In the genomic region with DNA sequence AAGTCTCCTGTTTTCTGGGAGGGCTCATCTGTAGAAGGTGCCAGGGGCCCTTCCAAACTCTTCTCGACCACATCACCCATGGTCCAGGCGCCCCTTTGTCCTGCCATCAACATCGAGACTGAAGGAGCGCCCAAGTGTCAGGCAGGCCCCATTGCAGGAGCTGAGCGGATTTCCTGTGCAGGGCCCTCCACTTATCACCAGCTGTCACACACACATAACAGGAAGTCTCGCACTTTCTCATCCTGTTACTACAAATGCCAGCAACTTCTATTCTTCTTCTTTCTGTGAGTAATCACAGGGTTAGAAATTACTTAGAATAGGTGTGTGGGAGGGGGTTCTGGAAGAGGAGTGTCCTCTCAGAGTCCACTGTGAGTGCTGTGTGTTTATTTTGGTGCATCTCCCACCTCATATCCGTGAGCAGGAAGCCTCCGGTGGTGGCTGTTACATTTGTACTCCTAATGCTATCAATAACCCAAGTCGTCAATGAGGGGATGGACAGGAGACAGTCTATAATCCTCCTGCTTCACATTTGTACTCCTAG, we compare ENCODE assay signal across 8 cellular contexts. TPM values are rescaled to one million over a fixed set of nuclear protein-coding genes. Genes with fewer than 3 reads are reported as not detected.
DNase-seq lines count a peak whose midpoint lies in the region; ATAC-seq, FAIRE-seq and TF ChIP-seq lines count a peak whose summit lies in the region.

A gene with protein sequence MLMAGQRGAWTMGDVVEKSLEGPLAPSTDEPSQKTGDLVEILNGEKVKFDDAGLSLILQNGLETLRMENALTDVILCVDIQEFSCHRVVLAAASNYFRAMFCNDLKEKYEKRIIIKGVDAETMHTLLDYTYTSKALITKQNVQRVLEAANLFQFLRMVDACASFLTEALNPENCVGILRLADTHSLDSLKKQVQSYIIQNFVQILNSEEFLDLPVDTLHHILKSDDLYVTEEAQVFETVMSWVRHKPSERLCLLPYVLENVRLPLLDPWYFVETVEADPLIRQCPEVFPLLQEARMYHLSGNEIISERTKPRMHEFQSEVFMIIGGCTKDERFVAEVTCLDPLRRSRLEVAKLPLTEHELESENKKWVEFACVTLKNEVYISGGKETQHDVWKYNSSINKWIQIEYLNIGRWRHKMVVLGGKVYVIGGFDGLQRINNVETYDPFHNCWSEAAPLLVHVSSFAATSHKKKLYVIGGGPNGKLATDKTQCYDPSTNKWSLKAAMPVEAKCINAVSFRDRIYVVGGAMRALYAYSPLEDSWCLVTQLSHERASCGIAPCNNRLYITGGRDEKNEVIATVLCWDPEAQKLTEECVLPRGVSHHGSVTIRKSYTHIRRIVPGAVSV (minus strand): TSS at position 166 of the 541 bp plus-strand sequence. CDS start 53 bp downstream, at position 113.

- intact Hi-C loops in uterus (cut with DNase I; ENCODE audit: low total_unique reads) (no loop called here), A673 (cut with micrococcal nuclease; ENCODE audit: unreplicated experiment) (no loop called here)

- TF ChIP-seq POLR2A in uterus (IDR thresholded peaks at IDR 0.05): no peak

- POLR2A ChIA-PET in A673 (lab: Charles Lee; ENCODE audit: low non-redundant PET): no interaction called here

- no TSS peak for BruUV-seq in A673 (replicated peaks; lab: Mats Ljungman, UMichigan)

- H3K27ac ChIP-seq in small intestine (ENCODE audit: low read depth in 1 of 2, low read length in 1 of 2) (peak within 1 kb of the TSS; percentile 63 to 79), uterus (peak within 1 kb of the TSS in 1 of 2 donors; percentile 33), A673 (ENCODE audit: low read depth, low read length, poor library complexity, severe bottlenecking) (no peak within 1 kb of the TSS)

- TF ChIP-seq CTCF in uterus (IDR thresholded peaks at IDR 0.05): no peak
- TF ChIP-seq CTCF in A673 (conservative IDR thresholded peaks at IDR 0.05; ENCODE audit: low read depth, low read length): no peak

- FAIRE-seq in GM19239 (lab: Jason Lieb, UNC) (peak; percentile 93), small intestine (lab: Jason Lieb, UNC) (no peak)

- H3K4me1 ChIP-seq in small intestine (ENCODE audit: control insufficient read depth in 2 of 2, insufficient read depth in 1 of 2, low read depth in 1 of 2, low read length in 1 of 2) (peaks cover 0 to 2% of the 10 kb centered on the region in 2 donors), uterus (no peaks in the 10 kb centered on the region), A673 (ENCODE audit: insufficient read depth, low read length, poor library complexity, severe bottlenecking) (no peaks in the 10 kb centered on the region)

- H3K9me3 ChIP-seq in small intestine (ENCODE audit: control insufficient read depth, low read depth): no peaks in the 10 kb centered on the region
- H3K9me3 ChIP-seq in uterus: no peaks in the 10 kb centered on the region
- H3K9me3 ChIP-seq in A673 (ENCODE audit: low read depth, low read length, poor library complexity, severe bottlenecking): no peaks in the 10 kb centered on the region

- no peaks in the 10 kb centered on the region for H3K36me3 ChIP-seq in small intestine (ENCODE audit: control insufficient read depth in 2 of 2, insufficient read depth in 2 of 2, low read length in 2 of 2)
- no peaks in the 10 kb centered on the region for H3K36me3 ChIP-seq in uterus
- H3K36me3 ChIP-seq in A673 (ENCODE audit: insufficient read depth, low read length, poor library complexity, severe bottlenecking): no peaks in the 10 kb centered on the region

- 51 to 83% (median 59%) methylated on average over 9 of the region's 9 CpGs for WGBS in small intestine, 3 donors

- no peaks in the 10 kb centered on the region for H3K27me3 ChIP-seq in small intestine (ENCODE audit: control insufficient read depth in 2 of 2, insufficient read depth in 2 of 2, low read length in 2 of 2)
- no peaks in the 10 kb centered on the region for H3K27me3 ChIP-seq in uterus
- H3K27me3 ChIP-seq in A673 (replicated peaks; ENCODE audit: insufficient read depth, low read depth, low read length, poor library complexity): no peaks in the 10 kb centered on the region

- CTCF ChIA-PET in A673 (lab: Charles Lee): no interaction called here

- ATAC-seq in HG03354 (IDR thresholded peaks at IDR 0.05; ENCODE audit: poor library complexity, severe bottlenecking, unreplicated experiment): peak; percentile 96

- peak; percentile 77 for DNase-seq in GM19239 (ENCODE audit: insufficient read length, low spot score)
- DNase-seq in activated CD4-positive, CD25-positive, alpha-beta regulatory T cell treated with anti-CD3 and anti-CD28 coated beads, Interleukin-2, amount 50 U/mL, for 16 hours (ENCODE audit: low read depth, low spot score): peak; percentile 56
- DNase-seq in dermis blood vessel endothelial cell: peak; percentile 93
- peak; percentile 33 for DNase-seq in small intestine
- no peak for DNase-seq in superior temporal gyrus (ENCODE audit: extremely low spot score)
- no peak for DNase-seq in uterus
- no peak for DNase-seq in A673 (ENCODE audit: low spot score)

- H3K4me3 ChIP-seq in small intestine (ENCODE audit: low read depth in 1 of 2, low read length in 2 of 2) (peak within 1 kb of the TSS; percentile 31 to 39), uterus (no peak within 1 kb of the TSS), A673 (ENCODE audit: low read depth, low read length, poor library complexity, severe bottlenecking) (no peak within 1 kb of the TSS)

RNA-seq across cellular contexts. Expression of the gene that starts here (rescaled TPM):
- total RNA-seq in dermis blood vessel endothelial cell: 5.1 and 8.2 TPM in 2 replicates
- 1 to 10 TPM in 2 of 3 donors, under 1 TPM in 1; 0.22 to 2.0 (median 1.1) TPM for polyA plus RNA-seq in small intestine
- total RNA-seq in uterus: 1 to 10 TPM in 3 of 4 donors, under 1 TPM in 1; 0.26 to 2.0 (median 1.6) TPM
- not detected in 2 replicates for total RNA-seq in A673 (2021)

Comparison
In these comparisons a context has a peak if more than half of its experiments do, and no peak if none do; other contexts are left out.
1. DNase-seq: peak in GM19239 (single experiment), activated CD4-positive, CD25-positive, alpha-beta regulatory T cell treated with anti-CD3 and anti-CD28 coated beads, Interleukin-2, amount 50 U/mL, for 16 hours (single experiment), dermis blood vessel endothelial cell (single experiment) and small intestine (single experiment); none in superior temporal gyrus (single experiment), uterus (0 of 2) and A673 (single experiment).
2. H3K4me3 ChIP-seq: peak in small intestine (2 of 2); none in uterus (0 of 2) and A673 (single experiment).